ENCODE assay signal across 7 cellular contexts in genomic region chr3:21138085-21138484, GRCh38.
"Had no signal": no experiment of that assay in that cellular context is flagged by ENCODE, and none has a peak within 500 bp of the region (broad histone marks: within the 10 kb centered on the region; RNA-seq: fewer than 3 reads in every experiment).

No MANE protein-coding gene starts in this region.

- DNase-seq: IMR-90, Karpas-422, KBM-7, KG1 had no signal

- H3K4me2 ChIP-seq: KMS-11 had no signal

- FAIRE-seq: HTR-8/SVneo had no signal

- H3K27ac ChIP-seq: HL-60, KMS-11 had no signal

- H3K9ac ChIP-seq: KMS-11 had no signal
